14 cellular contexts compared by ENCODE assay signal in genomic region chr12:110109837-110110535, GRCh38. TPM values are rescaled to one million over a fixed set of nuclear protein-coding genes. Genes with fewer than 3 reads are reported as not detected.
DNase-seq lines count a peak whose midpoint lies in the region; ATAC-seq and TF ChIP-seq lines count a peak whose summit lies in the region.
"Had no signal": no experiment of that assay in that cellular context is flagged by ENCODE, and none has a peak within 500 bp of the region (broad histone marks: within the 10 kb centered on the region; RNA-seq: fewer than 3 reads in every experiment).

No MANE protein-coding gene starts in this region.

- peaks cover 17% of the 10 kb centered on the region for H3K27me3 Mint-ChIP-seq in CD8-positive, alpha-beta T cell (ENCODE audit: low read depth)

- POLR2A ChIA-PET in CD8-positive, alpha-beta T cell (lab: Charles Lee) = no interaction called here

- no peaks in the 10 kb centered on the region for H3K36me3 ChIP-seq in left ventricle myocardium inferior
- H3K36me3 ChIP-seq in prostate gland = no peaks in the 10 kb centered on the region
- H3K36me3 ChIP-seq in vagina = no peaks in the 10 kb centered on the region
- no peaks in the 10 kb centered on the region for H3K36me3 ChIP-seq in CD8-positive, alpha-beta T cell (ENCODE audit: insufficient read depth, low read length)

- 84% methylated on average over 2 of the region's 2 CpGs for WGBS in prostate gland

- H3K4me1 Mint-ChIP-seq in CD8-positive, alpha-beta T cell (ENCODE audit: low read depth) = no peaks in the 10 kb centered on the region

- H3K9me3 ChIP-seq in left ventricle myocardium inferior (replicated peaks) (no peaks in the 10 kb centered on the region), prostate gland (no peaks in the 10 kb centered on the region), vagina (no peaks in the 10 kb centered on the region)
- no peaks in the 10 kb centered on the region for H3K9me3 ChIP-seq in CD8-positive, alpha-beta T cell (ENCODE audit: low read length)

- no peak overlapping the region for H3K27ac Mint-ChIP-seq in CD8-positive, alpha-beta T cell

- no peaks in the 10 kb centered on the region for H3K36me3 Mint-ChIP-seq in CD8-positive, alpha-beta T cell
- H3K36me3 Mint-ChIP-seq: activated naive CD4-positive, alpha-beta T cell treated with anti-CD3 and anti-CD28 coated beads, Interleukin-2, amount 50 U/mL, for 72 hours had no signal

- DNase-seq in left ventricle myocardium inferior = no peak
- no peak for DNase-seq in left cardiac atrium
- DNase-seq in fibroblast of the aortic adventitia (ENCODE audit: low read depth) = peak; percentile 25
- no peak for DNase-seq in prostate gland (ENCODE audit: low spot score)
- DNase-seq in vagina (ENCODE audit: extremely low spot score in 2 of 2) = no peak
- DNase-seq in CD8-positive, alpha-beta T cell = no peak
- DNase-seq: H7, NCI-H510A treated with DMSO at 0.1 percent for 48 hours, retina, SIG-M5 had no signal

- H3K27ac ChIP-seq in left ventricle myocardium inferior (replicated peaks) (peak overlapping the region; percentile 90), prostate gland (peak overlapping the region; percentile 83 to 87), vagina (peak overlapping the region; percentile 88)
- H3K27ac ChIP-seq in CD8-positive, alpha-beta T cell (ENCODE audit: low read depth, low read length) = no peak overlapping the region
- H3K27ac ChIP-seq: VCaP had no signal

- TF ChIP-seq CTCF in left ventricle myocardium inferior (IDR thresholded peaks at IDR 0.05; ENCODE audit: borderline replicate concordance) (no peak), fibroblast of the aortic adventitia (IDR thresholded peaks at IDR 0.05; ENCODE audit: insufficient read depth, low read length) (no peak), prostate gland (IDR thresholded peaks at IDR 0.05) (no peak), vagina (IDR thresholded peaks at IDR 0.05) (no peak)
- TF ChIP-seq CTCF in CD8-positive, alpha-beta T cell (IDR thresholded peaks at IDR 0.05) = no peak

- intact Hi-C loops in left ventricle myocardium inferior (cut with micrococcal nuclease) = no loop called here
- intact Hi-C loops in left cardiac atrium (cut with DNase I) = loop anchor here in 1 of 2 donors (10.0 kb wide), 2 partner anchors 115 to 175 kb away; partner anchors contain the start of gene ATP2A2
- intact Hi-C loops in prostate gland (cut with DNase I) = loop anchor here (2.0 to 5.0 kb wide), 2 partner anchors 111 to 172 kb away; partner anchors contain the start of gene ATP2A2
- intact Hi-C loops in vagina (cut with DNase I) = loop anchor here (2.0 to 5.0 kb wide), 3 partner anchors 15 to 172 kb away; partner anchors contain the start of genes ATP2A2 and IFT81
- intact Hi-C loops in CD8-positive, alpha-beta T cell (cut with DNase I, micrococcal nuclease) = no loop called here

- H3K27me3 ChIP-seq in left ventricle myocardium inferior (ENCODE audit: low read depth) (no peaks in the 10 kb centered on the region), prostate gland (replicated peaks; ENCODE audit: insufficient read depth) (no peaks in the 10 kb centered on the region), vagina (no peaks in the 10 kb centered on the region)
- H3K27me3 ChIP-seq in CD8-positive, alpha-beta T cell (ENCODE audit: insufficient read depth, low read length) = no peaks in the 10 kb centered on the region

- no peak for TF ChIP-seq POLR2A in prostate gland (IDR thresholded peaks at IDR 0.05)
- no peak for TF ChIP-seq POLR2A in vagina (IDR thresholded peaks at IDR 0.05)

- H3K9me3 Mint-ChIP-seq in CD8-positive, alpha-beta T cell = no peaks in the 10 kb centered on the region

- H3K4me1 ChIP-seq in left ventricle myocardium inferior (peaks cover 55% of the 10 kb centered on the region), prostate gland (replicated peaks) (no peaks in the 10 kb centered on the region), vagina (peaks cover 58% of the 10 kb centered on the region)
- H3K4me1 ChIP-seq in CD8-positive, alpha-beta T cell (ENCODE audit: insufficient read depth, low read length) = no peaks in the 10 kb centered on the region

- no peak overlapping the region for H3K4me3 ChIP-seq in left ventricle myocardium inferior
- no peak overlapping the region for H3K4me3 ChIP-seq in fibroblast of the aortic adventitia (ENCODE audit: low read depth, low read length)
- no peak overlapping the region for H3K4me3 ChIP-seq in prostate gland
- peak overlapping the region in 1 of 2 donors; percentile 16 for H3K4me3 ChIP-seq in vagina
- no peak overlapping the region for H3K4me3 ChIP-seq in CD8-positive, alpha-beta T cell (ENCODE audit: low read depth, low read length)

- H3K4me3 Mint-ChIP-seq in CD8-positive, alpha-beta T cell = no peak overlapping the region

- CTCF ChIA-PET in CD8-positive, alpha-beta T cell (lab: Charles Lee) = interaction anchor here (1.0 kb wide), 1 partner anchor 10 kb away, joined by 3 read pairs; no protein-coding TSS in a partner anchor

- ATAC-seq in left cardiac atrium (no peak), HG03045 (IDR thresholded peaks at IDR 0.05; ENCODE audit: unreplicated experiment) (no peak), HG03108 (IDR thresholded peaks at IDR 0.05; ENCODE audit: unreplicated experiment) (no peak)
- ATAC-seq in CD8-positive, alpha-beta T cell = no peak
- ATAC-seq: activated naive CD4-positive, alpha-beta T cell treated with anti-CD3 and anti-CD28 coated beads, Interleukin-2, amount 50 U/mL, for 72 hours had no signal

RNA-seq across cellular contexts. Expression of gene IFT81, which starts 14.2 kb away (rescaled TPM):
- 12.2 TPM for total RNA-seq in left ventricle myocardium inferior
- 10 to 100 TPM in 1 of 2 donors, 1 to 10 TPM in 1; 8.0 to 12.6 TPM for total RNA-seq in left cardiac atrium
- 20.4 and 30.8 TPM in 2 replicates for total RNA-seq in fibroblast of the aortic adventitia (ENCODE audit: low replicate concordance)
- 10 to 100 TPM; 11.2 to 16.1 TPM for total RNA-seq in prostate gland
- 18.2 TPM for total RNA-seq in vagina
- total RNA-seq in CD8-positive, alpha-beta T cell = under 1 TPM; 0.25 to 0.43 TPM

Comparison
In these comparisons a context has a peak if more than half of its experiments do, and no peak if none do; other contexts are left out.
1. intact Hi-C loops: an anchor here in prostate gland (2.0 to 5.0 kb wide) and vagina (2.0 to 5.0 kb wide); none called in left ventricle myocardium inferior and CD8-positive, alpha-beta T cell.